Comparison of ENCODE assay signal across 31 cellular contexts in genomic region chr4:24774452-24774851, GRCh38. TPM values are rescaled to one million over a fixed set of nuclear protein-coding genes. Genes with fewer than 3 reads are reported as not detected.
DNase-seq lines count a peak whose midpoint lies in the region; ATAC-seq lines count a peak whose summit lies in the region.
"Had no signal": no experiment of that assay in that cellular context is flagged by ENCODE, and none has a peak within 500 bp of the region (broad histone marks: within the 10 kb centered on the region; RNA-seq: fewer than 3 reads in every experiment).

No MANE protein-coding gene starts in this region.

- no peak for ATAC-seq in left cardiac atrium
- ATAC-seq in GM21723 (IDR thresholded peaks at IDR 0.05; ENCODE audit: unreplicated experiment): no peak
- ATAC-seq: A549; natural killer cell treated with Interleukin-12 subunit alpha and Interleukin-12 subunit beta and Interleukin-15 and Interleukin-18, amount 100 ng/mL, for 72 hours; Right ventricle myocardium inferior; SK-N-SH treated with all-trans-retinoic acid at 6 μM for 48 hours; stimulated activated naive B cell treated with anti-CD40 and anti-IgM and Interleukin-4, amounts not matched to agents 10 μg/mL and 1 μg/mL and 100 μg/mL, for 72 hours; T-helper 17 cell had no signal

- peak; percentile 45 for DNase-seq in ELR (ENCODE audit: low read depth)
- DNase-seq in SK-N-MC (ENCODE audit: low read depth, low spot score): no peak
- DNase-seq in fibroblast of peridontal ligament (ENCODE audit: extremely low read depth): peak; percentile 18
- DNase-seq in renal cortical epithelial cell (ENCODE audit: low read depth): peak; percentile 88
- no peak for DNase-seq in NCI-H1105 treated with DMSO at 0.1 percent for 48 hours (lab: John Stamatoyannopoulos, UW)
- no peak for DNase-seq in DMS 273 treated with DMSO at 0.1 percent for 48 hours (lab: John Stamatoyannopoulos, UW)
- no peak for DNase-seq in left cardiac atrium
- DNase-seq: activated effector memory CD4-positive, alpha-beta T cell treated with anti-CD3 and anti-CD28 coated beads, Interleukin-2, amount 50 U/mL, for 16 hours; activated naive CD8-positive, alpha-beta T cell treated with anti-CD3 and anti-CD28 coated beads for 36 hours; activated T-cell treated with anti-CD3 and anti-CD28 coated beads, Interleukin-2, amount 50 U/mL, for 24 hours; AML-193; CD4-positive, CD25-positive, alpha-beta regulatory T cell; cerebellar nuclear complex; DND-41; dorsolateral prefrontal cortex; GOT3; Kasumi-1; kidney; NCI-H1048; NCI-H1694; NCI-H510A; occipital lobe; psoas muscle; stimulated activated CD4-positive, alpha-beta T cell treated with anti-CD3 and anti-CD28 coated beads, Interleukin-15, amount 100 ng/mL, for 24 hours; stimulated activated naive B cell treated with anti-CD40 and anti-IgM and Interleukin-4, amounts not matched to agents 10 μg/mL and 1 μg/mL and 100 μg/mL, for 72 hours; T-helper 17 cell had no signal

- no peak overlapping the region for H3K27ac ChIP-seq in SK-N-MC
- H3K27ac ChIP-seq: A549, dorsolateral prefrontal cortex, psoas muscle had no signal

- H3K9me3 ChIP-seq in SK-N-MC (ENCODE audit: low read depth, low read length): no peaks in the 10 kb centered on the region
- H3K9me3 ChIP-seq: A549, psoas muscle had no signal

- H3K9ac ChIP-seq in SK-N-MC (ENCODE audit: insufficient read length): no peak overlapping the region

- peak overlapping the region; percentile 15; the same call in 1 of the 2 replicates for H3K4me3 ChIP-seq in SK-N-MC
- H3K4me3 ChIP-seq: A549, dorsolateral prefrontal cortex, psoas muscle had no signal

- H3K36me3 ChIP-seq in SK-N-MC (ENCODE audit: insufficient read depth, low read length): no peaks in the 10 kb centered on the region

- intact Hi-C loops in left cardiac atrium (cut with DNase I): no loop called here

RNA-seq across cellular contexts. Expression of gene SOD3, which starts 20.9 kb away (rescaled TPM):
- total RNA-seq in renal cortical epithelial cell: 1.9 and 21.1 TPM in 2 replicates
- total RNA-seq in left cardiac atrium: 100 to 1,000 TPM in 1 of 2 donors, 10 to 100 TPM in 1; 69.4 to 120 TPM
- total RNA-seq: activated naive CD8-positive, alpha-beta T cell treated with anti-CD3 and anti-CD28 coated beads for 36 hours; CD4-positive, CD25-positive, alpha-beta regulatory T cell; natural killer cell treated with Interleukin-12 subunit alpha and Interleukin-12 subunit beta and Interleukin-15 and Interleukin-18, amount 100 ng/mL, for 72 hours; occipital lobe; T-helper 17 cell had no signal

Comparison
In these comparisons a context has a peak if more than half of its experiments do, and no peak if none do; other contexts are left out.
1. DNase-seq: peak in ELR (single experiment), fibroblast of peridontal ligament (single experiment) and renal cortical epithelial cell (single experiment); none in SK-N-MC (single experiment), NCI-H1105 treated with DMSO at 0.1 percent for 48 hours (single experiment), DMS 273 treated with DMSO at 0.1 percent for 48 hours (single experiment) and left cardiac atrium (single experiment).